Comparison of ENCODE assay signal across 17 cellular contexts in genomic region chr1:115198938-115199337, GRCh38.
DNase-seq lines count a peak whose midpoint lies in the region; ATAC-seq and TF ChIP-seq lines count a peak whose summit lies in the region.
"Had no signal": no experiment of that assay in that cellular context is flagged by ENCODE, and none has a peak within 500 bp of the region (broad histone marks: within the 10 kb centered on the region; RNA-seq: fewer than 3 reads in every experiment).

No MANE protein-coding gene starts in this region.

- H3K27ac ChIP-seq in ACC112 (ENCODE audit: low read depth, low read length) (no peak overlapping the region), prostate gland (no peak overlapping the region)

- H3K4me3 Mint-ChIP-seq in HFFc6: no peak overlapping the region
- H3K4me3 Mint-ChIP-seq: activated CD4-positive, alpha-beta T cell treated with anti-CD3 and anti-CD28 coated beads, Interleukin-2, amount 10 ng/mL, durations not matched to agents 7 days and 5 days; activated T-helper 1 cell treated with anti-CD3 and anti-CD28 coated beads, Interleukin-12 subunit alpha, Interleukin-12 subunit beta, Interleukin-2, Interleukin-4 antibody, amounts not matched to agents 30 ng/mL and 10 ng/mL and 1 ng/mL, durations not matched to agents 14 hours and 24 hours and 36 hours; endodermal cell had no signal

- no peak for TF ChIP-seq POLR2A in prostate gland (IDR thresholded peaks at IDR 0.05)

- H3K79me2 ChIP-seq in ACC112 (ENCODE audit: control insufficient read depth, insufficient read depth, low read length, unreplicated experiment): no peaks in the 10 kb centered on the region

- no peaks in the 10 kb centered on the region for H3K27me3 ChIP-seq in ACC112 (ENCODE audit: insufficient read depth, low read length)
- no peaks in the 10 kb centered on the region for H3K27me3 ChIP-seq in adipocyte (replicated peaks; ENCODE audit: control insufficient read depth, insufficient read depth, low read length)
- no peaks in the 10 kb centered on the region for H3K27me3 ChIP-seq in prostate gland (replicated peaks; ENCODE audit: insufficient read depth)
- H3K27me3 ChIP-seq: ovary had no signal

- H2AFZ ChIP-seq in ACC112 (ENCODE audit: low read length, unreplicated experiment): peak overlapping the region; percentile 0

- peaks cover 38% of the 10 kb centered on the region for H3K36me3 Mint-ChIP-seq in HFFc6 (ENCODE audit: low read depth)

- H3K36me3 ChIP-seq in ACC112 (ENCODE audit: insufficient read depth, low read length) (no peaks in the 10 kb centered on the region), adipocyte (ENCODE audit: control insufficient read depth, insufficient read depth, low read length, severe bottlenecking) (no peaks in the 10 kb centered on the region), prostate gland (no peaks in the 10 kb centered on the region)
- H3K36me3 ChIP-seq: ovary had no signal

- WGBS in prostate gland: 12% methylated on average over 4 of the region's 4 CpGs

- ATAC-seq in left cardiac atrium: peak; percentile 84 to 92
- no peak for ATAC-seq in GM19455 (IDR thresholded peaks at IDR 0.05; ENCODE audit: unreplicated experiment)
- ATAC-seq: GM12878 had no signal

- H3K9ac ChIP-seq in adipocyte (ENCODE audit: low read length): peak overlapping the region; percentile 5

- peak overlapping the region; percentile 57 for H3K27ac Mint-ChIP-seq in HFFc6
- H3K27ac Mint-ChIP-seq: activated CD4-positive, alpha-beta T cell treated with anti-CD3 and anti-CD28 coated beads, Interleukin-2, amount 10 ng/mL, durations not matched to agents 7 days and 5 days; activated T-helper 1 cell treated with anti-CD3 and anti-CD28 coated beads, Interleukin-12 subunit alpha, Interleukin-12 subunit beta, Interleukin-2, Interleukin-4 antibody, amounts not matched to agents 30 ng/mL and 10 ng/mL and 1 ng/mL, durations not matched to agents 14 hours and 24 hours and 36 hours; endodermal cell had no signal

- peaks cover 21% of the 10 kb centered on the region for H3K4me1 ChIP-seq in ACC112 (ENCODE audit: control insufficient read depth, insufficient read depth, low read length, unreplicated experiment)
- peaks cover 23% of the 10 kb centered on the region for H3K4me1 ChIP-seq in adipocyte (ENCODE audit: control insufficient read depth, insufficient read depth, low read length)
- H3K4me1 ChIP-seq in prostate gland (replicated peaks): no peaks in the 10 kb centered on the region

- H3K4me3 ChIP-seq in ACC112 (ENCODE audit: low read depth, low read length) (no peak overlapping the region), adipocyte (ENCODE audit: low read length) (no peak overlapping the region), prostate gland (no peak overlapping the region)
- H3K4me3 ChIP-seq: GM12878, ovary had no signal

- DNase-seq in HFFc6 (peak; percentile 63), adipocyte (ENCODE audit: low read depth) (peak; percentile 68), left cardiac atrium (no peak), prostate gland (ENCODE audit: low spot score) (no peak), NOMO-1 (lab: John Stamatoyannopoulos, UW; ENCODE audit: unreplicated experiment in 2 of 2) (no peak)
- no peak for DNase-seq in activated naive CD4-positive, alpha-beta T cell treated with anti-CD3 and anti-CD28 coated beads, Interleukin-2, amount 50 U/mL, for 16 hours
- DNase-seq: activated CD4-positive, alpha-beta T cell treated with anti-CD3 and anti-CD28 coated beads, Interleukin-2, amount 10 ng/mL, durations not matched to agents 7 days and 5 days; DMS53; endodermal cell; H7; stimulated activated CD8-positive, alpha-beta memory T cell treated with anti-CD3 and anti-CD28 coated beads, Interleukin-4, amount 100 ng/mL, for 48 hours; T-helper 1 cell had no signal

- H3K27me3 Mint-ChIP-seq in HFFc6 (ENCODE audit: insufficient read depth): peaks cover 2% of the 10 kb centered on the region

- H3K9me3 Mint-ChIP-seq in HFFc6: peaks cover 8% of the 10 kb centered on the region; the same call in 1 of the 2 replicates
- H3K9me3 Mint-ChIP-seq: endodermal cell had no signal

- peaks cover 18% of the 10 kb centered on the region for H3K9me3 ChIP-seq in adipocyte (ENCODE audit: control insufficient read depth, low read length)
- no peaks in the 10 kb centered on the region for H3K9me3 ChIP-seq in prostate gland
- H3K9me3 ChIP-seq: ovary had no signal

- no peak for TF ChIP-seq CTCF in HFFc6 (IDR thresholded peaks at IDR 0.05)
- no peak for TF ChIP-seq CTCF in prostate gland (IDR thresholded peaks at IDR 0.05)

- intact Hi-C loops in left cardiac atrium (cut with DNase I) (no loop called here), prostate gland (cut with DNase I) (no loop called here)

- peaks cover 75% of the 10 kb centered on the region for H3K4me1 Mint-ChIP-seq in HFFc6 (ENCODE audit: low read depth)
- H3K4me1 Mint-ChIP-seq: activated CD4-positive, alpha-beta T cell treated with anti-CD3 and anti-CD28 coated beads, Interleukin-2, amount 10 ng/mL, durations not matched to agents 7 days and 5 days had no signal

Comparison
In these comparisons a context has a peak if more than half of its experiments do, and no peak if none do; other contexts are left out.
1. DNase-seq: peak in HFFc6 (single experiment) and adipocyte (single experiment); none in left cardiac atrium (single experiment), prostate gland (single experiment), NOMO-1 (0 of 2) and activated naive CD4-positive, alpha-beta T cell treated with anti-CD3 and anti-CD28 coated beads, Interleukin-2, amount 50 U/mL, for 16 hours (single experiment).